ENCODE assay signal across 1 cellular context in genomic region chr9:1046639-1047604, GRCh38.
TF ChIP-seq lines count a peak whose summit lies in the region.

No MANE protein-coding gene starts in this region.

TF ChIP-seq in GM23338, 12 proteins besides CTCF, POLR2A, EP300 and RAD21:
- TF ChIP-seq ZNF462 (CRISPR knock-in tag; IDR thresholded peaks at IDR 0.05) (no peak), CREB1 (CRISPR knock-in tag; IDR thresholded peaks at IDR 0.05; ENCODE audit: low read depth) (no peak), REST (IDR thresholded peaks at IDR 0.05; ENCODE audit: unreplicated experiment) (no peak), STAT1 (IDR thresholded peaks at IDR 0.05; ENCODE audit: unreplicated experiment) (no peak), EZH2phosphoT487 (IDR thresholded peaks at IDR 0.05; ENCODE audit: unreplicated experiment) (peak; percentile 51), EZH2 (IDR thresholded peaks at IDR 0.05; ENCODE audit: low read depth, unreplicated experiment) (peak; percentile 67), JUNB (IDR thresholded peaks at IDR 0.05; ENCODE audit: unreplicated experiment) (no peak), POLR2AphosphoS5 (IDR thresholded peaks at IDR 0.05; ENCODE audit: low read depth) (no peak), NANOG (IDR thresholded peaks at IDR 0.05; ENCODE audit: borderline replicate concordance) (no peak), ZNF114 (CRISPR knock-in tag; IDR thresholded peaks at IDR 0.05) (no peak), ZNF331 (CRISPR knock-in tag; IDR thresholded peaks at IDR 0.05; ENCODE audit: low read depth) (no peak)
- TF ChIP-seq, protein P1, sequence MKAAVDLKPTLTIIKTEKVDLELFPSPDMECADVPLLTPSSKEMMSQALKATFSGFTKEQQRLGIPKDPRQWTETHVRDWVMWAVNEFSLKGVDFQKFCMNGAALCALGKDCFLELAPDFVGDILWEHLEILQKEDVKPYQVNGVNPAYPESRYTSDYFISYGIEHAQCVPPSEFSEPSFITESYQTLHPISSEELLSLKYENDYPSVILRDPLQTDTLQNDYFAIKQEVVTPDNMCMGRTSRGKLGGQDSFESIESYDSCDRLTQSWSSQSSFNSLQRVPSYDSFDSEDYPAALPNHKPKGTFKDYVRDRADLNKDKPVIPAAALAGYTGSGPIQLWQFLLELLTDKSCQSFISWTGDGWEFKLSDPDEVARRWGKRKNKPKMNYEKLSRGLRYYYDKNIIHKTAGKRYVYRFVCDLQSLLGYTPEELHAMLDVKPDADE (IDR thresholded peaks at IDR 0.05), result no peak
TF ChIP-seq in GM23338: peak in this region for 2.
